In genomic region chr18:64207818-64208217, GRCh38 we compare ENCODE assay signal across 16 cellular contexts. TPM values are rescaled to one million over a fixed set of nuclear protein-coding genes. Genes with fewer than 3 reads are reported as not detected.
A peak's percentile ranks its signal among the peaks of the same experiment; 100 is the strongest.
DNase-seq lines count a peak whose midpoint lies in the region; ATAC-seq, FAIRE-seq and TF ChIP-seq lines count a peak whose summit lies in the region.
"Had no signal": no experiment of that assay in that cellular context is flagged by ENCODE, and none has a peak within 500 bp of the region (broad histone marks: within the 10 kb centered on the region; RNA-seq: fewer than 3 reads in every experiment).

No MANE protein-coding gene starts in this region.

- TF ChIP-seq CTCF in A549 (IDR thresholded peaks at IDR 0.05) = no peak
- no peak for TF ChIP-seq CTCF in CD4-positive, alpha-beta T cell (IDR thresholded peaks at IDR 0.05)

- H3K27me3 Mint-ChIP-seq in CD4-positive, alpha-beta T cell = no peaks in the 10 kb centered on the region

- no peaks in the 10 kb centered on the region for H3K9me3 Mint-ChIP-seq in CD4-positive, alpha-beta T cell

- intact Hi-C loops in CD4-positive, alpha-beta T cell (cut with DNase I, micrococcal nuclease) = no loop called here

- peaks cover 16% of the 10 kb centered on the region for H3K4me1 Mint-ChIP-seq in CD4-positive, alpha-beta T cell (ENCODE audit: low read depth)

- POLR2A ChIA-PET in A549 (lab: Yijun Ruan, JAX) = no interaction called here
- POLR2A ChIA-PET in CD4-positive, alpha-beta T cell (lab: Charles Lee) = no interaction called here

- peak overlapping the region; percentile 36 for H3K4me3 Mint-ChIP-seq in CD4-positive, alpha-beta T cell

- ATAC-seq in A549 (no peak), left lobe of liver (peak; percentile 74), GM21723 (IDR thresholded peaks at IDR 0.05; ENCODE audit: unreplicated experiment) (no peak)
- ATAC-seq in CD4-positive, alpha-beta T cell (ENCODE audit: poor library complexity) = no peak

- no peak for TF ChIP-seq POLR2A in A549 (IDR thresholded peaks at IDR 0.05; ENCODE audit: low read length)

- 38% methylated on average over 5 of the region's 5 CpGs for WGBS in A549 (ENCODE audit: missing lambda C conversion rate)

- TF ChIP-seq RAD21 in A549 (conservative IDR thresholded peaks at IDR 0.05 in 1 of 2, IDR thresholded peaks at IDR 0.05 in 1 of 2) = no peak

- H3K27ac ChIP-seq in A549 = no peak overlapping the region
- H3K27ac ChIP-seq in CD4-positive, alpha-beta T cell (ENCODE audit: low read depth, low read length) = no peak overlapping the region
- H3K27ac ChIP-seq: C4-2B, vagina had no signal

- TF ChIP-seq EP300 in A549 (IDR thresholded peaks at IDR 0.05) = no peak

- H3K4me2 ChIP-seq in A549 = peak overlapping the region; percentile 50

- H3K27me3 ChIP-seq in CD4-positive, alpha-beta T cell (ENCODE audit: control insufficient read depth, insufficient read depth, low read length) = no peaks in the 10 kb centered on the region
- H3K27me3 ChIP-seq: vagina had no signal

- DNase-seq in A549 (ENCODE audit: low read depth in 1 of 2, low spot score in 1 of 2) (no peak), RPMI7951 (ENCODE audit: low read depth) (peak; percentile 9), left lobe of liver (ENCODE audit: low spot score) (no peak), NCI-H2029 (lab: John Stamatoyannopoulos, UW) (no peak), GOT3 (lab: John Stamatoyannopoulos, UW) (no peak)
- DNase-seq in CD4-positive, alpha-beta T cell = no peak
- DNase-seq in stimulated activated CD4-positive, alpha-beta T cell treated with anti-CD3 and anti-CD28 coated beads, Interleukin-4, amount 100 ng/mL, for 1 hour = no peak
- DNase-seq: activated gamma-delta T cell treated with Interleukin-2 at 50 U/mL for 16 hours; NCI-H2081; stimulated activated CD4-positive, alpha-beta T cell treated with anti-CD3 and anti-CD28 coated beads, Interleukin-1b, Interleukin-23, amount 100 ng/mL, for 48 hours had no signal

- FAIRE-seq in A549 (lab: Jason Lieb, UNC) = no peak

- H3K9me3 ChIP-seq in A549 = no peaks in the 10 kb centered on the region
- no peaks in the 10 kb centered on the region for H3K9me3 ChIP-seq in CD4-positive, alpha-beta T cell (ENCODE audit: control insufficient read depth, low read length)
- H3K9me3 ChIP-seq: vagina had no signal

- H3K27ac Mint-ChIP-seq in CD4-positive, alpha-beta T cell = no peak overlapping the region

- H3K4me1 ChIP-seq in A549 = no peaks in the 10 kb centered on the region
- H3K4me1 ChIP-seq: vagina had no signal

- no peaks in the 10 kb centered on the region for H3K36me3 Mint-ChIP-seq in CD4-positive, alpha-beta T cell (ENCODE audit: low read depth)

- H3K4me3 ChIP-seq in A549 = no peak overlapping the region
- H3K4me3 ChIP-seq: vagina had no signal

- CTCF ChIA-PET in A549 (lab: Yijun Ruan, JAX) = no interaction called here
- CTCF ChIA-PET in CD4-positive, alpha-beta T cell (lab: Charles Lee) = no interaction called here

TF ChIP-seq in A549, 52 proteins besides CTCF, POLR2A, EP300 and RAD21:
- TF ChIP-seq RARB (CRISPR knock-in tag; IDR thresholded peaks at IDR 0.05) = no peak
- no peak for TF ChIP-seq FOSL2 (IDR thresholded peaks at IDR 0.05)
- no peak for TF ChIP-seq FOSL2 (CRISPR knock-in tag; IDR thresholded peaks at IDR 0.05)
- no peak for TF ChIP-seq HOXA7 (CRISPR knock-in tag; IDR thresholded peaks at IDR 0.05)
- TF ChIP-seq ZNF302 (CRISPR knock-in tag; IDR thresholded peaks at IDR 0.05) = no peak
- no peak for TF ChIP-seq ELK1 (IDR thresholded peaks at IDR 0.05; ENCODE audit: low read depth, low read length)
- TF ChIP-seq RNF2 (IDR thresholded peaks at IDR 0.05; ENCODE audit: borderline replicate concordance, low read depth) = no peak
- TF ChIP-seq, protein P1, sequence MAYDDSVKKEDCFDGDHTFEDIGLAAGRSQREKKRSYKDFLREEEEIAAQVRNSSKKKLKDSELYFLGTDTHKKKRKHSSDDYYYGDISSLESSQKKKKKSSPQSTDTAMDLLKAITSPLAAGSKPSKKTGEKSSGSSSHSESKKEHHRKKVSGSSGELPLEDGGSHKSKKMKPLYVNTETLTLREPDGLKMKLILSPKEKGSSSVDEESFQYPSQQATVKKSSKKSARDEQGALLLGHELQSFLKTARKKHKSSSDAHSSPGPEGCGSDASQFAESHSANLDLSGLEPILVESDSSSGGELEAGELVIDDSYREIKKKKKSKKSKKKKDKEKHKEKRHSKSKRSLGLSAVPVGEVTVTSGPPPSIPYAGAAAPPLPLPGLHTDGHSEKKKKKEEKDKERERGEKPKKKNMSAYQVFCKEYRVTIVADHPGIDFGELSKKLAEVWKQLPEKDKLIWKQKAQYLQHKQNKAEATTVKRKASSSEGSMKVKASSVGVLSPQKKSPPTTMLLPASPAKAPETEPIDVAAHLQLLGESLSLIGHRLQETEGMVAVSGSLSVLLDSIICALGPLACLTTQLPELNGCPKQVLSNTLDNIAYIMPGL (CRISPR knock-in tag; IDR thresholded peaks at IDR 0.05; ENCODE audit: borderline replicate concordance) = no peak
- TF ChIP-seq ESRRA (IDR thresholded peaks at IDR 0.05; ENCODE audit: borderline replicate concordance, low read length) = no peak
- no peak for TF ChIP-seq PBX3 (IDR thresholded peaks at IDR 0.05)
- no peak for TF ChIP-seq KDM1A (IDR thresholded peaks at IDR 0.05; ENCODE audit: low read depth)
- TF ChIP-seq, protein P2, sequence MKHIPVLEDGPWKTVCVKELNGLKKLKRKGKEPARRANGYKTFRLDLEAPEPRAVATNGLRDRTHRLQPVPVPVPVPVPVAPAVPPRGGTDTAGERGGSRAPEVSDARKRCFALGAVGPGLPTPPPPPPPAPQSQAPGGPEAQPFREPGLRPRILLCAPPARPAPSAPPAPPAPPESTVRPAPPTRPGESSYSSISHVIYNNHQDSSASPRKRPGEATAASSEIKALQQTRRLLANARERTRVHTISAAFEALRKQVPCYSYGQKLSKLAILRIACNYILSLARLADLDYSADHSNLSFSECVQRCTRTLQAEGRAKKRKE (CRISPR knock-in tag; IDR thresholded peaks at IDR 0.05; ENCODE audit: low read depth) = no peak
- no peak for TF ChIP-seq ZSCAN20 (CRISPR knock-in tag; IDR thresholded peaks at IDR 0.05)
- TF ChIP-seq FOXS1 (CRISPR knock-in tag; IDR thresholded peaks at IDR 0.05) = no peak
- TF ChIP-seq CHD4 (IDR thresholded peaks at IDR 0.05; ENCODE audit: borderline replicate concordance) = no peak

RNA-seq across cellular contexts. Expression of gene LINC00305, which starts 58.9 kb away (rescaled TPM):
- polyA plus RNA-seq in A549 (2011; rRNA removed) (not detected in 2 replicates), A549 (2017; fragmentation: RNase III; extraction: RNeasy Plus Mini Kit Qiagen cat#74134 plus additional on column Dnase treatment) (not detected in 3 replicates)
- polyA plus RNA-seq in A549 (2012; cell fraction: cytosol; rRNA removed) = not detected in 2 replicates
- not detected in 2 replicates for polyA plus RNA-seq in A549 (2012; cell fraction: nucleus; rRNA removed)
- polyA minus RNA-seq in A549 (2011; rRNA and poly(A)+ RNA removed) = not detected in 2 replicates
- not detected for total RNA-seq in CD4-positive, alpha-beta T cell
- not detected in 2 replicates for total RNA-seq in RPMI7951 (2014; rRNA removed; shearing (Covaris generic))
- total RNA-seq in left lobe of liver = not detected
- total RNA-seq: glomerular endothelial cell, kidney epithelial cell, LHCN-M2, vagina had no signal
